Comparison of ENCODE assay signal across 1 cellular context in the genomic region with DNA sequence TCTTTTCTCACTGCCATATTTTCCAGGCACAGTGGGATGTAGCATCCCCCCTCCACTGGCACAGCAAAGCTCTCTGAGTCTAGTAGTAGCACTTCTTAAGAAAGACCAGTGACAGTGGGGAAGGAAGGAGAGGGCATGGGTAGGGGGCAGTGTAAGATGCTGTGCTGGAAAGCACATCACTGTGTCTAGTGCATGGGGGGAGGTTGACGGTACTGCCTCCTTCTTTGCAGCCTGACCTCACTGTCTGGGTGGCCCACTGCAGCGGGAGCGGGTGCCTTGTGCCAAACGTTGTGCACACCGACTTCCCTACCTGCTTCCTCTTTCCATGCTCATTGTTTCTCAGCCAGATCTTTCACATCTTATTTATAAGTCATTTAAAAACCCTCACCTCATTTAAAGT.
TF ChIP-seq lines count a peak whose summit lies in the region.

No MANE protein-coding gene starts in this region.

TF ChIP-seq in SK-N-SH, 30 proteins besides CTCF, POLR2A, EP300 and RAD21 (continued from another document):
- TF ChIP-seq, protein P1, sequence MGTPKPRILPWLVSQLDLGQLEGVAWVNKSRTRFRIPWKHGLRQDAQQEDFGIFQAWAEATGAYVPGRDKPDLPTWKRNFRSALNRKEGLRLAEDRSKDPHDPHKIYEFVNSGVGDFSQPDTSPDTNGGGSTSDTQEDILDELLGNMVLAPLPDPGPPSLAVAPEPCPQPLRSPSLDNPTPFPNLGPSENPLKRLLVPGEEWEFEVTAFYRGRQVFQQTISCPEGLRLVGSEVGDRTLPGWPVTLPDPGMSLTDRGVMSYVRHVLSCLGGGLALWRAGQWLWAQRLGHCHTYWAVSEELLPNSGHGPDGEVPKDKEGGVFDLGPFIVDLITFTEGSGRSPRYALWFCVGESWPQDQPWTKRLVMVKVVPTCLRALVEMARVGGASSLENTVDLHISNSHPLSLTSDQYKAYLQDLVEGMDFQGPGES (IDR thresholded peaks at IDR 0.05; ENCODE audit: low read depth, low read length): no peak
- TF ChIP-seq ELF1 (IDR thresholded peaks at IDR 0.05) (no peak), RCOR1 (IDR thresholded peaks at IDR 0.05; ENCODE audit: low read length) (no peak), TAF1 (IDR thresholded peaks at IDR 0.05; ENCODE audit: borderline replicate concordance, low read depth, low read length) (no peak), FOSL2 (IDR thresholded peaks at IDR 0.05; ENCODE audit: borderline replicate concordance, low read depth) (no peak), FOXM1 (IDR thresholded peaks at IDR 0.05; ENCODE audit: low read depth) (no peak), NFIC (IDR thresholded peaks at IDR 0.05; ENCODE audit: borderline replicate concordance) (no peak), JUND (IDR thresholded peaks at IDR 0.05) (no peak), RFX5 (IDR thresholded peaks at IDR 0.05; ENCODE audit: low read length) (no peak), SIN3A (IDR thresholded peaks at IDR 0.05; ENCODE audit: borderline replicate concordance, low read depth, low read length) (no peak)
- TF ChIP-seq, protein P2, sequence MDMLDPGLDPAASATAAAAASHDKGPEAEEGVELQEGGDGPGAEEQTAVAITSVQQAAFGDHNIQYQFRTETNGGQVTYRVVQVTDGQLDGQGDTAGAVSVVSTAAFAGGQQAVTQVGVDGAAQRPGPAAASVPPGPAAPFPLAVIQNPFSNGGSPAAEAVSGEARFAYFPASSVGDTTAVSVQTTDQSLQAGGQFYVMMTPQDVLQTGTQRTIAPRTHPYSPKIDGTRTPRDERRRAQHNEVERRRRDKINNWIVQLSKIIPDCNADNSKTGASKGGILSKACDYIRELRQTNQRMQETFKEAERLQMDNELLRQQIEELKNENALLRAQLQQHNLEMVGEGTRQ (IDR thresholded peaks at IDR 0.05; ENCODE audit: borderline replicate concordance, low read depth, low read length): no peak
- TF ChIP-seq, protein P3, sequence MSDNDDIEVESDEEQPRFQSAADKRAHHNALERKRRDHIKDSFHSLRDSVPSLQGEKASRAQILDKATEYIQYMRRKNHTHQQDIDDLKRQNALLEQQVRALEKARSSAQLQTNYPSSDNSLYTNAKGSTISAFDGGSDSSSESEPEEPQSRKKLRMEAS (IDR thresholded peaks at IDR 0.05; ENCODE audit: low read depth): no peak
